Comparison of ENCODE assay signal across 1 cellular context in genomic region chr20:46681032-46681854, GRCh38.
TF ChIP-seq lines count a peak whose summit lies in the region.

No MANE protein-coding gene starts in this region.

TF ChIP-seq in K562, 482 proteins besides CTCF, POLR2A, EP300 and RAD21 (continued from another document):
- TF ChIP-seq CUX1 (CRISPR knock-in tag; IDR thresholded peaks at IDR 0.05) = no peak
- TF ChIP-seq CBX8 (IDR thresholded peaks at IDR 0.05; ENCODE audit: borderline replicate concordance, extremely low read depth, low read depth, low read length, poor library complexity, severe bottlenecking) = no peak
- TF ChIP-seq ZNF695 (CRISPR knock-in tag; IDR thresholded peaks at IDR 0.05) = no peak
- TF ChIP-seq SMAD1 (IDR thresholded peaks at IDR 0.05; ENCODE audit: low read depth, low read length, partially characterized antibody) = no peak
- TF ChIP-seq, protein P1, sequence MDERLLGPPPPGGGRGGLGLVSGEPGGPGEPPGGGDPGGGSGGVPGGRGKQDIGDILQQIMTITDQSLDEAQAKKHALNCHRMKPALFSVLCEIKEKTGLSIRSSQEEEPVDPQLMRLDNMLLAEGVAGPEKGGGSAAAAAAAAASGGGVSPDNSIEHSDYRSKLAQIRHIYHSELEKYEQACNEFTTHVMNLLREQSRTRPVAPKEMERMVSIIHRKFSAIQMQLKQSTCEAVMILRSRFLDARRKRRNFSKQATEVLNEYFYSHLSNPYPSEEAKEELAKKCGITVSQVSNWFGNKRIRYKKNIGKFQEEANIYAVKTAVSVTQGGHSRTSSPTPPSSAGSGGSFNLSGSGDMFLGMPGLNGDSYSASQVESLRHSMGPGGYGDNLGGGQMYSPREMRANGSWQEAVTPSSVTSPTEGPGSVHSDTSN (CRISPR knock-in tag; IDR thresholded peaks at IDR 0.05; ENCODE audit: low read depth) = no peak
- TF ChIP-seq, protein P1 (tag; conservative IDR thresholded peaks at IDR 0.05; ENCODE audit: low read depth) = no peak
- peak; percentile 61; the same call in 1 of the 2 replicates for TF ChIP-seq EHMT2 (IDR thresholded peaks at IDR 0.05)
